1 cellular context compared by ENCODE assay signal in genomic region chrX:48905090-48905790, GRCh38.
TF ChIP-seq lines count a peak whose summit lies in the region.

No MANE protein-coding gene starts in this region.

TF ChIP-seq in K562, 482 proteins besides CTCF, POLR2A, EP300 and RAD21:
- TF ChIP-seq RBM22 (IDR thresholded peaks at IDR 0.05; ENCODE audit: low read depth, low read length, poor library complexity, severe bottlenecking) (peak; percentile 30), JUND (IDR thresholded peaks at IDR 0.05; ENCODE audit: borderline replicate concordance, low read depth, low read length) (no peak), JUND (tag; IDR thresholded peaks at IDR 0.05; ENCODE audit: borderline replicate concordance, low read depth, low read length) (no peak), POLR2G (IDR thresholded peaks at IDR 0.05; ENCODE audit: low read depth, low read length) (peak; percentile 71)
TF ChIP-seq in K562: peak in this region for 2.
